In the genomic region with DNA sequence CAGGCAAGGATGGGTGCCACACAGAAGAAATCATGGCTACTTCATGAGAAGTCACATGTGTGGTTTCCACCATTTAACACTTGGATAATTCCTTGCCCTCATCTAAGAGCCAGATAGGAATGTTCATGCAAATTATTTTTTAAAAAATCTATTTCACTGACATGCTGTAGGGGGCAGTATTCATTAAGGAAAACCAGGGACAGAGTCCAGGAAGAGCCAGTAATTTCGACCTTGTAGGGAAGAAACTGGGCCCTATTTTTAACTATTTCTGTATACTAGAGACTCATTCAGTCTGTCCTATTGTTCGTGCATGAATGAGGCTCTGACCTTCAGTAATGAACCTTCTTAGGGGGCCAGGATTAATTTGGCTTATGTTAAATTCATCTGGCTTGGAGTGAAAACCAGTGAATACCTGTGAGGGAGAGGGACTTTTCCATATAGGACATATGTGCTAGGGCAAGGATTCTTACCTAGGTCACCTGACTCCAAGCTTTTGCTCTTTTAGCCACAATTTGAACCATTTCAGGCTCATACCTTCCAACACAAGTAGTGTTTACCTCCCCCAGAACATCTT, we compare ENCODE assay signal across 7 cellular contexts.
DNase-seq lines count a peak whose midpoint lies in the region; ATAC-seq and TF ChIP-seq lines count a peak whose summit lies in the region.

No MANE protein-coding gene starts in this region.

- no peak overlapping the region for H3K9ac ChIP-seq in mammary epithelial cell (ENCODE audit: insufficient read depth, low read length)

- 6% methylated on average over 2 of the region's 2 CpGs for WGBS in mammary epithelial cell (ENCODE audit: low coverage, missing lambda C conversion rate)
- WGBS in right lobe of liver (ENCODE audit: insufficient coverage, low coverage, low lambda C conversion rate, missing lambda C conversion rate) = 23% methylated on average over 2 of the region's 2 CpGs

- H3K9me3 ChIP-seq in mammary epithelial cell (replicated peaks; ENCODE audit: insufficient read depth, low read length) (no peaks in the 10 kb centered on the region), right lobe of liver (peaks cover 0 to 3% (median 0%) of the 10 kb centered on the region in 4 donors)

- H3K36me3 ChIP-seq in mammary epithelial cell (ENCODE audit: insufficient read depth, low read length) = no peaks in the 10 kb centered on the region
- no peaks in the 10 kb centered on the region for H3K36me3 ChIP-seq in right lobe of liver

- no peaks in the 10 kb centered on the region for H3K79me2 ChIP-seq in mammary epithelial cell (ENCODE audit: insufficient read depth, low read length)

- TF ChIP-seq CTCF in GM12875 (IDR thresholded peaks at IDR 0.05; ENCODE audit: borderline replicate concordance, insufficient read depth, low read depth, low read length) (peak; percentile 18; the same call in 1 of the 2 replicates), mammary epithelial cell (conservative IDR thresholded peaks at IDR 0.05 in 1 of 2, IDR thresholded peaks at IDR 0.05 in 1 of 2; ENCODE audit: extremely low read depth in 1 of 2, insufficient read depth in 1 of 2, low read depth in 1 of 2, low read length in 2 of 2) (peak; percentile 55 to 58), right lobe of liver (IDR thresholded peaks at IDR 0.05) (peak; percentile 61 to 69 (median 67))

- dilution Hi-C loops in mammary epithelial cell (cut with HindIII; ENCODE audit: low sequenced_read_pairs) = loop anchor here (25.0 kb wide), 1 partner anchor 343 kb away; no protein-coding TSS in a partner anchor

- intact Hi-C loops in mammary epithelial cell (cut with micrococcal nuclease) = loop anchor here (1.0 to 2.0 kb wide), 5 partner anchors 46 to 449 kb away; no protein-coding TSS in a partner anchor
- intact Hi-C loops in right lobe of liver (cut with DNase I) = loop anchor here (5.0 to 10.0 kb wide), 2 partner anchors 341 to 343 kb away; no protein-coding TSS in a partner anchor

- CTCF ChIA-PET in mammary epithelial cell (lab: Charles Lee; ENCODE audit: low non-redundant PET) = interaction anchor here (0.7 kb wide), 1 partner anchor 1590 kb away, joined by 3 read pairs; no protein-coding TSS in a partner anchor

- in situ Hi-C loops in mammary epithelial cell (cut with MboI; ENCODE audit: low sequenced_read_pairs in 2 of 2) = loop anchor here in 1 of 2 donors (25.0 kb wide), 1 partner anchor 432 kb away; no protein-coding TSS in a partner anchor

- DNase-seq in NCI-H2107 (lab: John Stamatoyannopoulos, UW) (peak; percentile 22), mammary epithelial cell (no peak), right lobe of liver (no peak), NCI-H1048 (lab: John Stamatoyannopoulos, UW) (no peak)
- DNase-seq in stimulated activated CD4-positive, alpha-beta T cell treated with anti-CD3 and anti-CD28 coated beads, Interleukin-2, amount 100 ng/mL, for 48 hours = no peak

- H3K27me3 ChIP-seq in mammary epithelial cell (ENCODE audit: insufficient read depth, low read length) (no peaks in the 10 kb centered on the region), right lobe of liver (no peaks in the 10 kb centered on the region)

- no peak for TF ChIP-seq POLR2A in right lobe of liver (IDR thresholded peaks at IDR 0.05)

- H3K27ac ChIP-seq in mammary epithelial cell (ENCODE audit: insufficient read depth, low read depth, low read length) = no peak overlapping the region
- no peak overlapping the region for H3K27ac ChIP-seq in right lobe of liver

- ATAC-seq in right lobe of liver (peak; percentile 64 to 77 (median 68)), GM19395 (IDR thresholded peaks at IDR 0.05; ENCODE audit: unreplicated experiment) (no peak)

- H3K4me3 ChIP-seq in GM12875 (ENCODE audit: low read depth, low read length) = no peak overlapping the region
- no peak overlapping the region for H3K4me3 ChIP-seq in mammary epithelial cell (replicated peaks in 1 of 3; ENCODE audit: insufficient read depth in 1 of 3, low read depth in 2 of 3, low read length in 3 of 3)
- H3K4me3 ChIP-seq in right lobe of liver = no peak overlapping the region

- H3K4me1 ChIP-seq in mammary epithelial cell (ENCODE audit: insufficient read depth, low read length) (peaks cover 3% of the 10 kb centered on the region), right lobe of liver (peaks cover 0 to 23% (median 8%) of the 10 kb centered on the region in 4 donors)

- no peaks in the 10 kb centered on the region for H4K20me1 ChIP-seq in mammary epithelial cell (ENCODE audit: insufficient read depth, low read length)

- H2AFZ ChIP-seq in mammary epithelial cell (ENCODE audit: low read depth, low read length) = no peak overlapping the region

- no peak overlapping the region for H3K4me2 ChIP-seq in mammary epithelial cell (ENCODE audit: insufficient read depth, low read depth, low read length)

- BruUV-seq in mammary epithelial cell (replicated peaks; lab: Mats Ljungman, UMichigan) = no TSS peak
